Comparison of ENCODE assay signal across 15 cellular contexts in the genomic region with DNA sequence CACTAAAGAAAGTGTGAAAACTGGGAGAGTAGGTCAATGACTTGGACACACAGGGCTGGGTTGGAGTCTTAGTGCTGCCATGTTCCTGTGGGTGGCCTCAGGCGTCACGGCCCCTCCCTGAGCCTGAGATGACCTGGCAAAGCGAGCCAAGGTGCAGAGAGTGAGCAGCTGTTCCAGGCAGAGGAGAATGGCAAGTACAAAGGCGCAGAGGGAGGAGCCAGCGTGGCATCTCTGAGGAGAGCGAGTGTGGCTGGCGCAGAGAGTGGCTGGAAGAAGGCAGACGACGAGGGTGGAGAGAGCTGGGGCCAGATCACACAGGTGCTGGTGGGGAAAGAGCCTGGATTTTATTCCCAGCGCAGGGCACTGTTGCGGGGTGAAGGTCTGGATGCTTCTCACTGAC. TPM values are rescaled to one million over a fixed set of nuclear protein-coding genes. Genes with fewer than 3 reads are reported as not detected.
A peak's percentile ranks its signal among the peaks of the same experiment; 100 is the strongest.
DNase-seq lines count a peak whose midpoint lies in the region; TF ChIP-seq lines count a peak whose summit lies in the region.
"Had no signal": no experiment of that assay in that cellular context is flagged by ENCODE, and none has a peak within 500 bp of the region (broad histone marks: within the 10 kb centered on the region; RNA-seq: fewer than 3 reads in every experiment).

No MANE protein-coding gene starts in this region.

- H3K27ac ChIP-seq in HEK293 (ENCODE audit: extremely low read depth, low read depth, low read length) (no peak overlapping the region), esophagus squamous epithelium (peak overlapping the region; percentile 81 to 92 (median 84)), sigmoid colon (peak overlapping the region in 3 of 4 donors; percentile 88 to 89 (median 88)), esophagus muscularis mucosa (replicated peaks in 1 of 4) (peak overlapping the region in 1 of 4 donors; percentile 80)

- no peak overlapping the region for H3K4me3 Mint-ChIP-seq in nephron progenitor cell
- H3K4me3 Mint-ChIP-seq: activated T-cell treated with anti-CD3 and anti-CD28 coated beads, Interleukin-2, amount 50 U/mL, for 24 hours had no signal

- intact Hi-C loops in esophagus squamous epithelium (cut with DNase I) (loop anchor here (10.0 kb wide), 1 partner anchor 274 kb away; no protein-coding TSS in a partner anchor), sigmoid colon (cut with DNase I) (loop anchor here (2.0 kb wide), 2 partner anchors 58 to 180 kb away; no protein-coding TSS in a partner anchor), esophagus muscularis mucosa (cut with DNase I) (no loop called here)

- CTCF ChIA-PET in HEK293 (lab: Yijun Ruan, JAX): interaction anchor here (0.8 to 2.5 kb wide), 3 partner anchors 11 to 71 kb away, joined by 4 to 7 read pairs (median 4); no protein-coding TSS in a partner anchor

- no peak for TF ChIP-seq EP300 in sigmoid colon (IDR thresholded peaks at IDR 0.05)
- TF ChIP-seq EP300 in esophagus muscularis mucosa (IDR thresholded peaks at IDR 0.05): no peak

- TF ChIP-seq CTCF in HEK293 (tag by site-specific recombination; IDR thresholded peaks at IDR 0.05) (no peak), esophagus squamous epithelium (IDR thresholded peaks at IDR 0.05) (no peak), sigmoid colon (IDR thresholded peaks at IDR 0.05) (no peak), nephron progenitor cell (IDR thresholded peaks at IDR 0.05) (no peak), esophagus muscularis mucosa (IDR thresholded peaks at IDR 0.05) (no peak)

- no peaks in the 10 kb centered on the region for H3K27me3 ChIP-seq in esophagus squamous epithelium
- H3K27me3 ChIP-seq in sigmoid colon: no peaks in the 10 kb centered on the region
- no peaks in the 10 kb centered on the region for H3K27me3 ChIP-seq in esophagus muscularis mucosa

- DNase-seq in NCI-H2227 (lab: John Stamatoyannopoulos, UW; ENCODE audit: unreplicated experiment) (peak; percentile 68), esophagus squamous epithelium (lab: John Stamatoyannopoulos, UW) (no peak), sigmoid colon (peak; percentile 82), NOMO-1 treated with DMSO at 0.1 percent for 48 hours (lab: John Stamatoyannopoulos, UW; ENCODE audit: unreplicated experiment) (no peak), nephron progenitor cell (no peak), activated T-cell treated with anti-CD3 and anti-CD28 coated beads for 4 hours (no peak), esophagus muscularis mucosa (ENCODE audit: extremely low spot score) (no peak)
- DNase-seq: activated T-cell treated with anti-CD3 and anti-CD28 coated beads, Interleukin-2, amount 50 U/mL, for 24 hours; aorta; effector memory CD4-positive, alpha-beta T cell; SIG-M5; stimulated activated CD4-positive, alpha-beta T cell treated with anti-CD3 and anti-CD28 coated beads, Interleukin-4, amount 100 ng/mL, for 1 hour; stimulated activated naive CD8-positive, alpha-beta T cell treated with anti-CD3 and anti-CD28 coated beads, Interleukin-15, Interleukin-2, amounts not matched to agents 100 U/mL and 50 U/mL, for 24 hours had no signal

- H3K36me3 Mint-ChIP-seq in nephron progenitor cell (ENCODE audit: low read depth): no peaks in the 10 kb centered on the region

- POLR2A ChIA-PET in HEK293 (lab: Yijun Ruan, JAX): no interaction called here

- H3K9me3 Mint-ChIP-seq in nephron progenitor cell: no peaks in the 10 kb centered on the region
- H3K9me3 Mint-ChIP-seq: activated T-cell treated with anti-CD3 and anti-CD28 coated beads, Interleukin-2, amount 50 U/mL, for 24 hours had no signal

- TF ChIP-seq POLR2A in esophagus squamous epithelium (IDR thresholded peaks at IDR 0.05) (no peak), sigmoid colon (IDR thresholded peaks at IDR 0.05) (no peak), esophagus muscularis mucosa (IDR thresholded peaks at IDR 0.05; ENCODE audit: low read depth) (no peak)

- H3K4me1 ChIP-seq in HEK293 (ENCODE audit: control insufficient read depth, insufficient read depth, low read length) (no peaks in the 10 kb centered on the region), esophagus squamous epithelium (peaks cover 16 to 93% (median 24%) of the 10 kb centered on the region in 3 donors), sigmoid colon (peaks cover 0 to 63% (median 62%) of the 10 kb centered on the region in 4 donors), esophagus muscularis mucosa (peaks cover 23 to 38% (median 27%) of the 10 kb centered on the region in 4 donors)

- H3K9me3 ChIP-seq in HEK293 (ENCODE audit: control insufficient read depth, insufficient read depth, low read depth, low read length): no peaks in the 10 kb centered on the region
- H3K9me3 ChIP-seq in esophagus squamous epithelium: no peaks in the 10 kb centered on the region
- H3K9me3 ChIP-seq in sigmoid colon: no peaks in the 10 kb centered on the region
- H3K9me3 ChIP-seq in esophagus muscularis mucosa: no peaks in the 10 kb centered on the region
- H3K9me3 ChIP-seq: prostate gland had no signal

- H3K4me3 ChIP-seq in HEK293 (ENCODE audit: low read depth, low read length): no peak overlapping the region
- no peak overlapping the region for H3K4me3 ChIP-seq in esophagus squamous epithelium
- no peak overlapping the region for H3K4me3 ChIP-seq in sigmoid colon
- no peak overlapping the region for H3K4me3 ChIP-seq in esophagus muscularis mucosa
- H3K4me3 ChIP-seq: prostate gland had no signal

- peaks cover 13% of the 10 kb centered on the region for H3K4me1 Mint-ChIP-seq in nephron progenitor cell

- no peak overlapping the region for H3K27ac Mint-ChIP-seq in nephron progenitor cell
- H3K27ac Mint-ChIP-seq: activated T-cell treated with anti-CD3 and anti-CD28 coated beads, Interleukin-2, amount 50 U/mL, for 24 hours had no signal

- 48 to 67% methylated on average over 9 to 11 of the region's 11 CpGs for WGBS in esophagus squamous epithelium, 2 donors
- WGBS in sigmoid colon, 2 donors: 20 to 72% methylated on average over 11 of the region's 11 CpGs
- 88% methylated on average over 8 of the region's 11 CpGs for WGBS in esophagus muscularis mucosa

- H3K27me3 Mint-ChIP-seq in nephron progenitor cell (ENCODE audit: low read depth, poor library complexity): peaks cover 8% of the 10 kb centered on the region
- H3K27me3 Mint-ChIP-seq: activated T-cell treated with anti-CD3 and anti-CD28 coated beads, Interleukin-2, amount 50 U/mL, for 24 hours had no signal

- H3K36me3 ChIP-seq in HEK293 (ENCODE audit: control insufficient read depth in 2 of 2, insufficient read depth in 1 of 2, low read length in 2 of 2) (no peaks in the 10 kb centered on the region), esophagus squamous epithelium (peaks cover 0 to 10% (median 6%) of the 10 kb centered on the region in 3 donors), sigmoid colon (no peaks in the 10 kb centered on the region), esophagus muscularis mucosa (peaks cover 5 to 26% (median 9%) of the 10 kb centered on the region in 4 donors)
- H3K36me3 ChIP-seq: prostate gland had no signal

TF ChIP-seq in HEK293, 187 proteins besides CTCF, POLR2A, EP300 and RAD21:
- no peak for TF ChIP-seq ZNF341 (tag by site-specific recombination; IDR thresholded peaks at IDR 0.05; ENCODE audit: low read depth)
- TF ChIP-seq PRDM1 (tag by site-specific recombination; IDR thresholded peaks at IDR 0.05): peak; percentile 28; the same call in 1 of the 2 replicates
- no peak for TF ChIP-seq ZNF157 (tag by site-specific recombination; IDR thresholded peaks at IDR 0.05)
- TF ChIP-seq ZNF548 (tag by site-specific recombination; IDR thresholded peaks at IDR 0.05): no peak

RNA-seq across cellular contexts. Expression of a gene that starts 20.6 kb away (rescaled TPM):
- total RNA-seq in esophagus squamous epithelium: 100 to 1,000 TPM in 2 of 4 donors, 10 to 100 TPM in 2; 77.2 to 147 (median 107) TPM
- total RNA-seq in sigmoid colon: 100 to 1,000 TPM; 102 to 115 (median 108) TPM
- 100 to 1,000 TPM; 212 to 394 (median 250) TPM for polyA plus RNA-seq in sigmoid colon
- total RNA-seq in esophagus muscularis mucosa: 100 to 1,000 TPM in 2 of 4 donors, 10 to 100 TPM in 2; 90.8 to 116 (median 100) TPM

RNA-seq across cellular contexts. Expression of a gene that starts 58.8 kb away (rescaled TPM):
- total RNA-seq in esophagus squamous epithelium: 1 to 10 TPM; 1.7 to 4.0 (median 3.2) TPM
- total RNA-seq in sigmoid colon: 1 to 10 TPM; 1.2 to 2.5 (median 1.7) TPM
- 1 to 10 TPM; 3.0 to 7.9 (median 5.5) TPM for polyA plus RNA-seq in sigmoid colon
- total RNA-seq in esophagus muscularis mucosa: 1 to 10 TPM; 1.7 to 4.2 (median 3.4) TPM

Comparison
In these comparisons a context has a peak if more than half of its experiments do, and no peak if none do; other contexts are left out.
1. DNase-seq: peak in NCI-H2227 (single experiment) and sigmoid colon (single experiment); none in esophagus squamous epithelium (single experiment), NOMO-1 treated with DMSO at 0.1 percent for 48 hours (single experiment), nephron progenitor cell (single experiment), activated T-cell treated with anti-CD3 and anti-CD28 coated beads for 4 hours (single experiment) and esophagus muscularis mucosa (single experiment).